8 cellular contexts compared by ENCODE assay signal in the genomic region with DNA sequence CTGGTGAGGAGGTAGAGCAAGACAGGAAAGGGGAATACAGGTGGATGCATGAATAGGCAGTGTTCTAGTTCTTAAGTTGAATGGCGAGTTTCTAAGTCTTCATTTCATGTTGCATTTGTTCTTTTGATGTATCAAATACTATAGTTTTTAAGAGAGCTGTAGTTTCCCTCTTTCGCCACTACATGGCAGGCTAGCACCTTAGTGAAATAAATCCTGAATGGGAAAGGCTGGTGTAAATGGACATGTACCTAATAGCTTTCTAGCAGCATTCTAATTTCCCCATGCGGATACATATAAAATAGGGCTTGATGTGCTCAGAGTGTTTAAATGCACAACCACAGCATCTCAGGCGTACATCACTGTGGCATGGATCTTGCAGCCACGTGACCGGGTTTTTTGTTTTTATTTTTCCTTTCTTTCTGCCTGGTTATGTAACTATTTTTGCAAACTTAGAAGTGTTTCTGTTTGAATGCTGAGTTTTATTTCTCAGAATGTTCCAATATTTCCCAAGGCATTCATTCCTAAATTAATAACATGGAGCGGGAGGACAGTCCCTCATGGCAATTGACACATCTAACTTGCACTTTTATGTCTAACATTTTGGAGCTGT. TPM values are rescaled to one million over a fixed set of nuclear protein-coding genes. Genes with fewer than 3 reads are reported as not detected.
DNase-seq lines count a peak whose midpoint lies in the region; ATAC-seq and TF ChIP-seq lines count a peak whose summit lies in the region.

No MANE protein-coding gene starts in this region.

- H3K27ac Mint-ChIP-seq in activated naive CD8-positive, alpha-beta T cell treated with anti-CD3 and anti-CD28 coated beads, Interleukin-2, amount 10 ng/mL, durations not matched to agents 7 days and 5 days = no peak overlapping the region
- H3K27ac Mint-ChIP-seq in activated naive CD8-positive, alpha-beta T cell treated with anti-CD3 and anti-CD28 coated beads for 36 hours = no peak overlapping the region

- H3K4me3 ChIP-seq in cardiac fibroblast (replicated peaks in 1 of 2; ENCODE audit: low read depth in 2 of 2, low read length in 2 of 2) = no peak overlapping the region
- H3K4me3 ChIP-seq in tibial artery = no peak overlapping the region

- H3K27me3 ChIP-seq in tibial artery = no peaks in the 10 kb centered on the region

- no peaks in the 10 kb centered on the region for H3K36me3 Mint-ChIP-seq in activated naive CD8-positive, alpha-beta T cell treated with anti-CD3 and anti-CD28 coated beads, Interleukin-2, amount 10 ng/mL, durations not matched to agents 7 days and 5 days
- no peaks in the 10 kb centered on the region for H3K36me3 Mint-ChIP-seq in activated naive CD8-positive, alpha-beta T cell treated with anti-CD3 and anti-CD28 coated beads for 36 hours

- H3K4me1 Mint-ChIP-seq in activated naive CD8-positive, alpha-beta T cell treated with anti-CD3 and anti-CD28 coated beads, Interleukin-2, amount 10 ng/mL, durations not matched to agents 7 days and 5 days = peaks cover 3% of the 10 kb centered on the region
- H3K4me1 Mint-ChIP-seq in activated naive CD8-positive, alpha-beta T cell treated with anti-CD3 and anti-CD28 coated beads for 36 hours = peaks cover 3% of the 10 kb centered on the region

- H3K9me3 ChIP-seq in tibial artery = no peaks in the 10 kb centered on the region

- H3K27me3 Mint-ChIP-seq in activated naive CD8-positive, alpha-beta T cell treated with anti-CD3 and anti-CD28 coated beads, Interleukin-2, amount 10 ng/mL, durations not matched to agents 7 days and 5 days = peaks cover 36% of the 10 kb centered on the region
- H3K27me3 Mint-ChIP-seq in activated naive CD8-positive, alpha-beta T cell treated with anti-CD3 and anti-CD28 coated beads for 36 hours = peaks cover 3% of the 10 kb centered on the region

- CTCF ChIA-PET in RWPE1 (lab: Yijun Ruan, JAX) = interaction anchor here (0.6 to 2.0 kb wide), 27 partner anchors 9 to 881 kb away, joined by 3 to 39 read pairs (median 5); a partner anchor contains a TSS

- H3K27ac ChIP-seq in RWPE1 (no peak overlapping the region), tibial artery (no peak overlapping the region)

- DNase-seq in activated naive CD8-positive, alpha-beta T cell treated with anti-CD3 and anti-CD28 coated beads, Interleukin-2, amount 10 ng/mL, durations not matched to agents 7 days and 5 days = no peak
- no peak for DNase-seq in activated naive CD8-positive, alpha-beta T cell treated with anti-CD3 and anti-CD28 coated beads for 36 hours
- DNase-seq in NCI-H1048 (lab: John Stamatoyannopoulos, UW) (peak; percentile 27), RWPE1 (ENCODE audit: low spot score) (peak; percentile 75), cardiac fibroblast (ENCODE audit: low read depth in 2 of 2) (peak; percentile 89), kidney tubule cell (ENCODE audit: low spot score) (peak; percentile 79), tibial artery (peak in 1 of 2 donors; percentile 44)

- TF ChIP-seq CTCF in RWPE1 (conservative IDR thresholded peaks at IDR 0.05; ENCODE audit: low read depth) = peak; percentile 99
- peak; percentile 79 for TF ChIP-seq CTCF in cardiac fibroblast (IDR thresholded peaks at IDR 0.05; ENCODE audit: low read depth, low read length)
- peak; percentile 91 to 93 for TF ChIP-seq CTCF in tibial artery (IDR thresholded peaks at IDR 0.05)

- ATAC-seq in activated naive CD8-positive, alpha-beta T cell treated with anti-CD3 and anti-CD28 coated beads, Interleukin-2, amount 10 ng/mL, durations not matched to agents 7 days and 5 days (ENCODE audit: low read depth) = peak; percentile 34
- no peak for ATAC-seq in HG02759 (IDR thresholded peaks at IDR 0.05; ENCODE audit: unreplicated experiment)

- H3K4me1 ChIP-seq in tibial artery = peaks cover 0 to 16% (median 12%) of the 10 kb centered on the region in 4 donors

- H3K9me3 Mint-ChIP-seq in activated naive CD8-positive, alpha-beta T cell treated with anti-CD3 and anti-CD28 coated beads, Interleukin-2, amount 10 ng/mL, durations not matched to agents 7 days and 5 days = no peaks in the 10 kb centered on the region
- H3K9me3 Mint-ChIP-seq in activated naive CD8-positive, alpha-beta T cell treated with anti-CD3 and anti-CD28 coated beads for 36 hours = no peaks in the 10 kb centered on the region

- intact Hi-C loops in tibial artery (cut with DNase I; ENCODE audit: low total_unique reads) = loop anchor here (2.0 to 5.0 kb wide), 3 partner anchors 54 to 422 kb away; no protein-coding TSS in a partner anchor

- H3K4me3 Mint-ChIP-seq in activated naive CD8-positive, alpha-beta T cell treated with anti-CD3 and anti-CD28 coated beads, Interleukin-2, amount 10 ng/mL, durations not matched to agents 7 days and 5 days = no peak overlapping the region
- H3K4me3 Mint-ChIP-seq in activated naive CD8-positive, alpha-beta T cell treated with anti-CD3 and anti-CD28 coated beads for 36 hours = no peak overlapping the region

- H3K36me3 ChIP-seq in tibial artery = no peaks in the 10 kb centered on the region

- POLR2A ChIA-PET in activated naive CD8-positive, alpha-beta T cell treated with anti-CD3 and anti-CD28 coated beads, Interleukin-2, amount 10 ng/mL, durations not matched to agents 7 days and 5 days (lab: Charles Lee) = interaction anchor here (1.3 to 1.8 kb wide), 3 partner anchors 25 to 53 kb away, joined by 5 to 18 read pairs (median 8); a partner anchor contains a TSS
- POLR2A ChIA-PET in RWPE1 (lab: Yijun Ruan, JAX; ENCODE audit: low non-redundant PET) = interaction anchor here (0.7 to 1.0 kb wide), 2 partner anchors 11 to 24 kb away, joined by 4 to 5 read pairs; a partner anchor contains a TSS

RNA-seq across cellular contexts. Expression of a gene that starts 23.5 kb away (rescaled TPM):
- 10 to 100 TPM; 38.4 to 42.1 TPM for total RNA-seq in activated naive CD8-positive, alpha-beta T cell treated with anti-CD3 and anti-CD28 coated beads, Interleukin-2, amount 10 ng/mL, durations not matched to agents 7 days and 5 days
- 10 to 100 TPM; 67.7 to 72.0 TPM for total RNA-seq in activated naive CD8-positive, alpha-beta T cell treated with anti-CD3 and anti-CD28 coated beads for 36 hours

RNA-seq across cellular contexts. Expression of a gene that starts 24.5 kb away (rescaled TPM):
- total RNA-seq in activated naive CD8-positive, alpha-beta T cell treated with anti-CD3 and anti-CD28 coated beads, Interleukin-2, amount 10 ng/mL, durations not matched to agents 7 days and 5 days = 10 to 100 TPM; 51.9 to 54.0 TPM
- total RNA-seq in activated naive CD8-positive, alpha-beta T cell treated with anti-CD3 and anti-CD28 coated beads for 36 hours = 10 to 100 TPM; 37.0 to 44.1 TPM

RNA-seq across cellular contexts. Expression of a gene that starts 47.9 kb away (rescaled TPM):
- total RNA-seq in activated naive CD8-positive, alpha-beta T cell treated with anti-CD3 and anti-CD28 coated beads, Interleukin-2, amount 10 ng/mL, durations not matched to agents 7 days and 5 days = 10 to 100 TPM; 10.3 to 12.2 TPM
- 1 to 10 TPM; 5.4 to 7.4 TPM for total RNA-seq in activated naive CD8-positive, alpha-beta T cell treated with anti-CD3 and anti-CD28 coated beads for 36 hours

Comparison
In these comparisons a context has a peak if more than half of its experiments do, and no peak if none do; other contexts are left out.
1. DNase-seq: peak in NCI-H1048 (single experiment), RWPE1 (single experiment), cardiac fibroblast (2 of 2) and kidney tubule cell (single experiment); none in activated naive CD8-positive, alpha-beta T cell treated with anti-CD3 and anti-CD28 coated beads, Interleukin-2, amount 10 ng/mL, durations not matched to agents 7 days and 5 days (single experiment) and activated naive CD8-positive, alpha-beta T cell treated with anti-CD3 and anti-CD28 coated beads for 36 hours (single experiment).
2. Peak in every context shown above with its lines, with median percentiles within 50 percentile points of each other: CTCF ChIP-seq.